In genomic region chr3:11596387-11596786, GRCh38 we compare ENCODE assay signal across 1 cellular context.
TF ChIP-seq lines count a peak whose summit lies in the region.

No MANE protein-coding gene starts in this region.

TF ChIP-seq in HEK293, 187 proteins besides CTCF, POLR2A, EP300 and RAD21:
- TF ChIP-seq, protein P1, sequence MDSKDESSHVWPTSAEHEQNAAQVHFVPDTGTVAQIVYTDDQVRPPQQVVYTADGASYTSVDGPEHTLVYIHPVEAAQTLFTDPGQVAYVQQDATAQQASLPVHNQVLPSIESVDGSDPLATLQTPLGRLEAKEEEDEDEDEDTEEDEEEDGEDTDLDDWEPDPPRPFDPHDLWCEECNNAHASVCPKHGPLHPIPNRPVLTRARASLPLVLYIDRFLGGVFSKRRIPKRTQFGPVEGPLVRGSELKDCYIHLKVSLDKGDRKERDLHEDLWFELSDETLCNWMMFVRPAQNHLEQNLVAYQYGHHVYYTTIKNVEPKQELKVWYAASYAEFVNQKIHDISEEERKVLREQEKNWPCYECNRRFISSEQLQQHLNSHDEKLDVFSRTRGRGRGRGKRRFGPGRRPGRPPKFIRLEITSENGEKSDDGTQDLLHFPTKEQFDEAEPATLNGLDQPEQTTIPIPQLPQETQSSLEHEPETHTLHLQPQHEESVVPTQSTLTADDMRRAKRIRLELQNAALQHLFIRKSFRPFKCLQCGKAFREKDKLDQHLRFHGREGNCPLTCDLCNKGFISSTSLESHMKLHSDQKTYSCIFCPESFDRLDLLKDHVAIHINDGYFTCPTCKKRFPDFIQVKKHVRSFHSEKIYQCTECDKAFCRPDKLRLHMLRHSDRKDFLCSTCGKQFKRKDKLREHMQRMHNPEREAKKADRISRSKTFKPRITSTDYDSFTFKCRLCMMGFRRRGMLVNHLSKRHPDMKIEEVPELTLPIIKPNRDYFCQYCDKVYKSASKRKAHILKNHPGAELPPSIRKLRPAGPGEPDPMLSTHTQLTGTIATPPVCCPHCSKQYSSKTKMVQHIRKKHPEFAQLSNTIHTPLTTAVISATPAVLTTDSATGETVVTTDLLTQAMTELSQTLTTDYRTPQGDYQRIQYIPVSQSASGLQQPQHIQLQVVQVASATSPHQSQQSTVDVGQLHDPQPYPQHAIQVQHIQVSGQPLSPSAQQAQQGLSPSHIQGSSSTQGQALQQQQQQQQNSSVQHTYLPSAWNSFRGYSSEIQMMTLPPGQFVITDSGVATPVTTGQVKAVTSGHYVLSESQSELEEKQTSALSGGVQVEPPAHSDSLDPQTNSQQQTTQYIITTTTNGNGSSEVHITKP (tag by site-specific recombination; IDR thresholded peaks at IDR 0.05): peak; percentile 89
- no peak for TF ChIP-seq ZNF664 (tag by site-specific recombination; IDR thresholded peaks at IDR 0.05)
- no peak for TF ChIP-seq ZNF837 (tag by site-specific recombination; IDR thresholded peaks at IDR 0.05)
- peak; percentile 65 for TF ChIP-seq ZIC2 (tag by site-specific recombination; IDR thresholded peaks at IDR 0.05)
